ENCODE assay signal across 8 cellular contexts in genomic region chr17:63549946-63550815, GRCh38. TPM values are rescaled to one million over a fixed set of nuclear protein-coding genes. Genes with fewer than 3 reads are reported as not detected.
A peak's percentile ranks its signal among the peaks of the same experiment; 100 is the strongest.
DNase-seq lines count a peak whose midpoint lies in the region; ATAC-seq and TF ChIP-seq lines count a peak whose summit lies in the region.

Gene DCAF7, plus strand, starts transcription at chr17:63550477. Its CDS starts 201 bp downstream, at chr17:63550678.

- TF ChIP-seq CTCF in OCI-LY3 (IDR thresholded peaks at IDR 0.05; ENCODE audit: low read depth, low read length): no peak
- no peak for TF ChIP-seq CTCF in endothelial cell (IDR thresholded peaks at IDR 0.05; ENCODE audit: unreplicated experiment)

- peak within 1 kb of the TSS; percentile 92 for H3K4me3 ChIP-seq in OCI-LY3 (ENCODE audit: low read length)

- H2AFZ ChIP-seq in OCI-LY3 (ENCODE audit: low read depth, low read length): peak within 1 kb of the TSS; percentile 48; the same call in 1 of the 2 replicates

- no peaks in the 10 kb centered on the region for H3K27me3 ChIP-seq in OCI-LY3 (ENCODE audit: low read depth, low read length)

- H3K36me3 Mint-ChIP-seq in endothelial cell (ENCODE audit: low read depth, unreplicated experiment): no peaks in the 10 kb centered on the region

- ATAC-seq in GM21515 (IDR thresholded peaks at IDR 0.05; ENCODE audit: unreplicated experiment): peak; percentile 91

- H3K27ac Mint-ChIP-seq in endothelial cell (ENCODE audit: unreplicated experiment): peak within 1 kb of the TSS; percentile 93

- H3K4me1 Mint-ChIP-seq in endothelial cell (ENCODE audit: unreplicated experiment): peaks cover 9% of the 10 kb centered on the region

- peaks cover 13% of the 10 kb centered on the region for H3K36me3 ChIP-seq in OCI-LY3 (replicated peaks; ENCODE audit: low read depth, low read length)

- H3K9me3 Mint-ChIP-seq in endothelial cell (ENCODE audit: unreplicated experiment): no peaks in the 10 kb centered on the region

- H3K4me1 ChIP-seq in OCI-LY3 (ENCODE audit: low read length): peaks cover 15% of the 10 kb centered on the region

- H3K79me2 ChIP-seq in OCI-LY3 (ENCODE audit: low read length): peaks cover 59% of the 10 kb centered on the region

- peak within 1 kb of the TSS; percentile 78 for H3K27ac ChIP-seq in OCI-LY3 (ENCODE audit: low read length)

- no peaks in the 10 kb centered on the region for H3K9me3 ChIP-seq in OCI-LY3 (ENCODE audit: insufficient read depth, low read length)

- DNase-seq in D341Med (ENCODE audit: low spot score) (peak; percentile 100), HuH-7 (ENCODE audit: low spot score) (peak; percentile 98), endothelial cell (ENCODE audit: low spot score) (peak; percentile 95), midbrain (lab: John Stamatoyannopoulos, UW) (peak; percentile 100)
- peak; percentile 98 for DNase-seq in activated CD8-positive, alpha-beta memory T cell treated with anti-CD3 and anti-CD28 coated beads, Interleukin-2, amount 50 U/mL, for 48 hours
- DNase-seq in stimulated activated CD8-positive, alpha-beta memory T cell treated with anti-CD3 and anti-CD28 coated beads, Interleukin-2, amount 100 ng/mL, for 1 hour (ENCODE audit: low read depth in 2 of 2): peak; percentile 98

- peak within 1 kb of the TSS; percentile 91 for H3K4me3 Mint-ChIP-seq in endothelial cell (ENCODE audit: unreplicated experiment)

- peaks cover 38% of the 10 kb centered on the region for H4K20me1 ChIP-seq in OCI-LY3 (ENCODE audit: insufficient read depth, low read length)

- H3K27me3 Mint-ChIP-seq in endothelial cell (ENCODE audit: unreplicated experiment): no peaks in the 10 kb centered on the region

- H3K4me2 ChIP-seq in OCI-LY3 (ENCODE audit: low read length): peak within 1 kb of the TSS; percentile 98

- H3K9ac ChIP-seq in OCI-LY3 (ENCODE audit: low read length): peak within 1 kb of the TSS; percentile 94

RNA-seq across cellular contexts. Expression of gene DCAF7, which starts in this region (rescaled TPM):
- total RNA-seq in endothelial cell (ENCODE audit: unreplicated experiment): 123 TPM

Comparison
In these comparisons a context has a peak if more than half of its experiments do, and no peak if none do; other contexts are left out.
1. Peak in every context shown above with its lines: DNase-seq, ATAC-seq, H3K4me3 ChIP-seq and H3K27ac ChIP-seq.